In genomic region chr4:10276152-10276551, GRCh38 we compare ENCODE assay signal across 24 cellular contexts.
"Had no signal": no experiment of that assay in that cellular context is flagged by ENCODE, and none has a peak within 500 bp of the region (broad histone marks: within the 10 kb centered on the region; RNA-seq: fewer than 3 reads in every experiment).

No MANE protein-coding gene starts in this region.

- H3K4me3 Mint-ChIP-seq: activated CD8-positive, alpha-beta T cell treated with anti-CD3 and anti-CD28 coated beads, Interleukin-2, amount 10 ng/mL, durations not matched to agents 7 days and 5 days; activated naive CD4-positive, alpha-beta T cell treated with anti-CD3 and anti-CD28 coated beads for 36 hours; activated naive CD8-positive, alpha-beta T cell; activated T-cell treated with anti-CD3 and anti-CD28 coated beads, Interleukin-2, amount 50 U/mL, for 4 hours; T-helper 1 cell treated with Interleukin-12 subunit alpha and Interleukin-12 subunit beta and Interleukin-4 antibody, amounts not matched to agents 30 μg/mL and 1 μg/mL, for 36 hours had no signal

- H3K4me3 ChIP-seq: SJSA1 had no signal

- ATAC-seq: activated CD8-positive, alpha-beta T cell treated with anti-CD3 and anti-CD28 coated beads, Interleukin-2, amount 10 ng/mL, durations not matched to agents 7 days and 5 days; activated T-cell treated with anti-CD3 and anti-CD28 coated beads, Interleukin-2, amount 50 U/mL, for 4 hours; Panc1 had no signal

- H3K4me1 ChIP-seq: SJSA1 had no signal

- H3K27ac ChIP-seq: SJSA1 had no signal

- H3K27me3 ChIP-seq: SJSA1 had no signal

- H3K27me3 Mint-ChIP-seq: activated naive CD8-positive, alpha-beta T cell had no signal

- H3K36me3 Mint-ChIP-seq: activated naive CD8-positive, alpha-beta T cell had no signal

- H3K9me3 ChIP-seq: SJSA1 had no signal

- H3K36me3 ChIP-seq: SJSA1 had no signal

- H3K27ac Mint-ChIP-seq: activated CD8-positive, alpha-beta T cell treated with anti-CD3 and anti-CD28 coated beads, Interleukin-2, amount 10 ng/mL, durations not matched to agents 7 days and 5 days; activated naive CD4-positive, alpha-beta T cell treated with anti-CD3 and anti-CD28 coated beads for 36 hours; activated naive CD8-positive, alpha-beta T cell; T-helper 1 cell treated with Interleukin-12 subunit alpha and Interleukin-12 subunit beta and Interleukin-4 antibody, amounts not matched to agents 30 μg/mL and 1 μg/mL, for 36 hours had no signal

- H3K9me3 Mint-ChIP-seq: activated naive CD4-positive, alpha-beta T cell treated with anti-CD3 and anti-CD28 coated beads for 36 hours; activated T-cell treated with anti-CD3 and anti-CD28 coated beads, Interleukin-2, amount 50 U/mL, for 4 hours; T-helper 1 cell treated with Interleukin-12 subunit alpha and Interleukin-12 subunit beta and Interleukin-4 antibody, amounts not matched to agents 30 μg/mL and 1 μg/mL, for 36 hours had no signal

- DNase-seq: activated CD4-positive, alpha-beta T cell treated with anti-CD3 and anti-CD28 coated beads for 48 hours; activated CD4-positive, alpha-beta T cell treated with anti-CD3 and anti-CD28 coated beads, Interleukin-2, amount 50 U/mL, for 4 hours; activated CD4-positive, CD25-positive, alpha-beta regulatory T cell treated with anti-CD3 and anti-CD28 coated beads, Interleukin-2, amount 50 U/mL, for 72 hours; activated CD8-positive, alpha-beta memory T cell treated with anti-CD3 and anti-CD28 coated beads, Interleukin-2, amount 50 U/mL, for 48 hours; activated CD8-positive, alpha-beta T cell treated with anti-CD3 and anti-CD28 coated beads, Interleukin-2, amount 10 ng/mL, durations not matched to agents 7 days and 5 days; activated gamma-delta T cell; activated naive CD4-positive, alpha-beta T cell treated with anti-CD3 and anti-CD28 coated beads for 36 hours; activated T-cell treated with anti-CD3 and anti-CD28 coated beads, Interleukin-2, amount 50 U/mL, for 4 hours; amygdala; caudate nucleus; MM.1S; NCI-H1105 treated with DMSO at 0.1 percent for 48 hours; NCI-H1436 treated with DMSO at 0.1 percent for 48 hours; NCI-H187 treated with DMSO at 0.1 percent for 48 hours; NCI-H2081 treated with DMSO at 0.1 percent for 48 hours; NCI-H446 treated with DMSO at 0.1 percent for 48 hours; NCI-H526; NCI-H82; NK-92 treated with Interleukin-12 subunit alpha and Interleukin-12 subunit beta, amount 100 ng/mL, for 24 hours; SHP77 had no signal
